In the genomic region with DNA sequence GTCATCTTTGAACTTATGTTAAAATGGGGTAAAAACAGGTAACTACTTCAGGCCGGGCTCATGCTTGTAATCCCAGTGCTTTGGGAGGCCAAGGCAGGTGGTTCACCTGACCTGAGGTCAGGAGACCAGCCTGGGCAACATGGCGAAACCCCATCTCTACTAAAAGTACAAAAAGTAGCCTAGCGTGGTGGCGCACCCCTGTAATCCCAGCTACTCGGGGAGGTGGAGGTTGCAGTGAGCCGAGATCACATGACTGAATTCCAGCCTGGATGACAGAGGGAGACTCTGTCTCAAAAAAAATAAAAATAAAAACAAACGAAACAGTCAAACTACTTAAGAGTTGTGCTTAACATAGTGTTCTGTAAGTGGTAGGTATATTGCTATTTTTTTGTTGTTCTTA, we compare ENCODE assay signal across 8 cellular contexts. TPM values are rescaled to one million over a fixed set of nuclear protein-coding genes. Genes with fewer than 3 reads are reported as not detected.
DNase-seq lines count a peak whose midpoint lies in the region; ATAC-seq and TF ChIP-seq lines count a peak whose summit lies in the region.

No MANE protein-coding gene starts in this region.

- no peaks in the 10 kb centered on the region for H3K27me3 Mint-ChIP-seq in activated CD4-positive, alpha-beta T cell treated with anti-CD3 and anti-CD28 coated beads for 36 hours
- H3K27me3 Mint-ChIP-seq in activated naive CD8-positive, alpha-beta T cell treated with anti-CD3 and anti-CD28 coated beads, Interleukin-2, amount 50 U/mL, for 24 hours, result peaks cover 1% of the 10 kb centered on the region

- no peak for ATAC-seq in activated CD4-positive, alpha-beta T cell treated with anti-CD3 and anti-CD28 coated beads for 36 hours
- no peak for ATAC-seq in activated naive CD8-positive, alpha-beta T cell treated with anti-CD3 and anti-CD28 coated beads, Interleukin-2, amount 50 U/mL, for 24 hours
- ATAC-seq in HG03378 (IDR thresholded peaks at IDR 0.05; ENCODE audit: unreplicated experiment) (no peak), GM19467 (IDR thresholded peaks at IDR 0.05; ENCODE audit: unreplicated experiment) (no peak)

- H3K4me3 Mint-ChIP-seq in activated CD4-positive, alpha-beta T cell treated with anti-CD3 and anti-CD28 coated beads for 36 hours, result peak overlapping the region; percentile 90
- H3K4me3 Mint-ChIP-seq in activated naive CD8-positive, alpha-beta T cell treated with anti-CD3 and anti-CD28 coated beads, Interleukin-2, amount 50 U/mL, for 24 hours, result peak overlapping the region; percentile 89

- H3K36me3 ChIP-seq in kidney epithelial cell (ENCODE audit: control insufficient read depth, insufficient read depth, low read length) (peaks cover 2% of the 10 kb centered on the region), stomach smooth muscle (ENCODE audit: control insufficient read depth in 2 of 2, insufficient read depth in 2 of 2, low read length in 2 of 2) (peaks cover 0 to 12% of the 10 kb centered on the region in 2 donors)

- H3K27ac ChIP-seq in stomach smooth muscle (ENCODE audit: low read length), result no peak overlapping the region

- no peaks in the 10 kb centered on the region for H3K9me3 ChIP-seq in stomach smooth muscle (ENCODE audit: control insufficient read depth in 2 of 2, low read length in 2 of 2)

- no peaks in the 10 kb centered on the region for H3K27me3 ChIP-seq in kidney epithelial cell (ENCODE audit: control insufficient read depth, insufficient read depth, low read length)
- no peaks in the 10 kb centered on the region for H3K27me3 ChIP-seq in stomach smooth muscle (ENCODE audit: control insufficient read depth in 1 of 2, insufficient read depth in 2 of 2, low read length in 2 of 2)

- H3K4me1 ChIP-seq in stomach smooth muscle (ENCODE audit: control insufficient read depth, insufficient read depth, low read length), result peaks cover 30% of the 10 kb centered on the region

- H3K27ac Mint-ChIP-seq in activated CD4-positive, alpha-beta T cell treated with anti-CD3 and anti-CD28 coated beads for 36 hours, result peak overlapping the region; percentile 99
- H3K27ac Mint-ChIP-seq in activated naive CD8-positive, alpha-beta T cell treated with anti-CD3 and anti-CD28 coated beads, Interleukin-2, amount 50 U/mL, for 24 hours, result peak overlapping the region; percentile 99

- H3K4me1 Mint-ChIP-seq in activated CD4-positive, alpha-beta T cell treated with anti-CD3 and anti-CD28 coated beads for 36 hours, result peaks cover 27% of the 10 kb centered on the region
- H3K4me1 Mint-ChIP-seq in activated naive CD8-positive, alpha-beta T cell treated with anti-CD3 and anti-CD28 coated beads, Interleukin-2, amount 50 U/mL, for 24 hours, result peaks cover 52% of the 10 kb centered on the region

- H3K9ac ChIP-seq in stomach smooth muscle (ENCODE audit: low read length in 2 of 2), result peak overlapping the region in 1 of 2 donors; percentile 15

- H3K36me3 Mint-ChIP-seq in activated CD4-positive, alpha-beta T cell treated with anti-CD3 and anti-CD28 coated beads for 36 hours (ENCODE audit: low read depth), result peaks cover 63% of the 10 kb centered on the region
- H3K36me3 Mint-ChIP-seq in activated naive CD8-positive, alpha-beta T cell treated with anti-CD3 and anti-CD28 coated beads, Interleukin-2, amount 50 U/mL, for 24 hours (ENCODE audit: low read depth), result peaks cover 59% of the 10 kb centered on the region

- CTCF ChIA-PET in activated CD4-positive, alpha-beta T cell treated with anti-CD3 and anti-CD28 coated beads for 36 hours (lab: Charles Lee), result no interaction called here

- POLR2A ChIA-PET in activated CD4-positive, alpha-beta T cell treated with anti-CD3 and anti-CD28 coated beads for 36 hours (lab: Charles Lee), result interaction anchor here (1.0 to 1.7 kb wide), 4 partner anchors 47 to 106 kb away, joined by 4 to 9 read pairs (median 6); no protein-coding TSS in a partner anchor

- no peak for TF ChIP-seq CTCF in kidney epithelial cell (IDR thresholded peaks at IDR 0.05; ENCODE audit: insufficient read depth, low read length, poor library complexity, severe bottlenecking)

- H3K9me3 Mint-ChIP-seq in activated CD4-positive, alpha-beta T cell treated with anti-CD3 and anti-CD28 coated beads for 36 hours (ENCODE audit: low read depth), result no peaks in the 10 kb centered on the region
- no peaks in the 10 kb centered on the region for H3K9me3 Mint-ChIP-seq in activated naive CD8-positive, alpha-beta T cell treated with anti-CD3 and anti-CD28 coated beads, Interleukin-2, amount 50 U/mL, for 24 hours

- peak overlapping the region; percentile 93 for H3K4me3 ChIP-seq in kidney epithelial cell (ENCODE audit: low read depth, low read length)
- H3K4me3 ChIP-seq in stomach smooth muscle (ENCODE audit: low read length in 2 of 2), result peak overlapping the region; percentile 86 to 98

- DNase-seq in activated CD4-positive, alpha-beta T cell treated with anti-CD3 and anti-CD28 coated beads for 36 hours, result peak; percentile 15
- no peak for DNase-seq in activated CD4-positive, alpha-beta T cell treated with anti-CD3 and anti-CD28 coated beads, Interleukin-2, amount 50 U/mL, for 48 hours
- DNase-seq in activated naive CD8-positive, alpha-beta T cell treated with anti-CD3 and anti-CD28 coated beads, Interleukin-2, amount 50 U/mL, for 24 hours, result peak; percentile 5
- DNase-seq in kidney epithelial cell (ENCODE audit: low read depth), result no peak
- no peak for DNase-seq in GOT3 (lab: John Stamatoyannopoulos, UW)

- intact Hi-C loops in activated CD4-positive, alpha-beta T cell treated with anti-CD3 and anti-CD28 coated beads for 36 hours (cut with DNase I, micrococcal nuclease), result loop anchor here (2.0 to 10.0 kb wide), 3 partner anchors 14 to 1232 kb away; no protein-coding TSS in a partner anchor

RNA-seq across cellular contexts. Expression of gene DDX3X, which starts 2.5 kb away (rescaled TPM):
- total RNA-seq in activated CD4-positive, alpha-beta T cell treated with anti-CD3 and anti-CD28 coated beads for 36 hours, result 100 to 1,000 TPM; 118 to 207 TPM
- total RNA-seq in kidney epithelial cell, result 184 and 188 TPM in 2 replicates

Comparison
In these comparisons a context has a peak if more than half of its experiments do, and no peak if none do; other contexts are left out.
1. DNase-seq: peak in activated CD4-positive, alpha-beta T cell treated with anti-CD3 and anti-CD28 coated beads for 36 hours (single experiment) and activated naive CD8-positive, alpha-beta T cell treated with anti-CD3 and anti-CD28 coated beads, Interleukin-2, amount 50 U/mL, for 24 hours (single experiment); none in activated CD4-positive, alpha-beta T cell treated with anti-CD3 and anti-CD28 coated beads, Interleukin-2, amount 50 U/mL, for 48 hours (0 of 2), kidney epithelial cell (single experiment) and GOT3 (single experiment).